1 cellular context compared by ENCODE assay signal in the genomic region with DNA sequence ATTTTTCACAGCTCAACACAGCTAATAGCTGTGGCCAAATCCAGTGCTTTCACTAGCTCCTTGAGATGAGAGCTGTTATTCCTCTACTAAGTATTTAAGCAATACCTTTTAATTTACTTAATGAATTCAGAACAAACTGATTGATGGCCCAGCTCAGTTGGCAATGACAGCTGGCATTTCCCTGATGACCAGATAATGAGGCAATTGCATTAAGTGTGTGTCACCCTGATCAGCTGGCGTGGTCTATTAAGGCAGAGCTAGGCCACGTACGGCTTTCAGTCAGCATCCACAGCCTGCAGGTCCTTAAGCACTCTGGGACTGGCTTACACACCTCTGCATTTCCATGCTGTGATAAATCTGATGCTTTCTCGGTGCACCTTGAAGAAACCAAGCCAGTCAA.
TF ChIP-seq lines count a peak whose summit lies in the region.

No MANE protein-coding gene starts in this region.

TF ChIP-seq in SK-N-SH, 30 proteins besides CTCF, POLR2A, EP300 and RAD21 (continued from another document):
- TF ChIP-seq GABPA (IDR thresholded peaks at IDR 0.05; ENCODE audit: low read depth), result no peak
- TF ChIP-seq USF2 (IDR thresholded peaks at IDR 0.05; ENCODE audit: borderline replicate concordance, low read depth, low read length), result no peak
- no peak for TF ChIP-seq TAF1 (IDR thresholded peaks at IDR 0.05; ENCODE audit: borderline replicate concordance, low read depth, low read length)
- peak; percentile 50; the same call in 1 of the 2 replicates for TF ChIP-seq RCOR1 (IDR thresholded peaks at IDR 0.05; ENCODE audit: low read length)
- no peak for TF ChIP-seq ELF1 (IDR thresholded peaks at IDR 0.05)
- no peak for TF ChIP-seq FOSL2 (IDR thresholded peaks at IDR 0.05; ENCODE audit: borderline replicate concordance, low read depth)
- no peak for TF ChIP-seq CHD2 (IDR thresholded peaks at IDR 0.05; ENCODE audit: low read length, partially characterized antibody)
TF ChIP-seq in SK-N-SH: peak in this region for 4.
